12 cellular contexts compared by ENCODE assay signal in the genomic region with DNA sequence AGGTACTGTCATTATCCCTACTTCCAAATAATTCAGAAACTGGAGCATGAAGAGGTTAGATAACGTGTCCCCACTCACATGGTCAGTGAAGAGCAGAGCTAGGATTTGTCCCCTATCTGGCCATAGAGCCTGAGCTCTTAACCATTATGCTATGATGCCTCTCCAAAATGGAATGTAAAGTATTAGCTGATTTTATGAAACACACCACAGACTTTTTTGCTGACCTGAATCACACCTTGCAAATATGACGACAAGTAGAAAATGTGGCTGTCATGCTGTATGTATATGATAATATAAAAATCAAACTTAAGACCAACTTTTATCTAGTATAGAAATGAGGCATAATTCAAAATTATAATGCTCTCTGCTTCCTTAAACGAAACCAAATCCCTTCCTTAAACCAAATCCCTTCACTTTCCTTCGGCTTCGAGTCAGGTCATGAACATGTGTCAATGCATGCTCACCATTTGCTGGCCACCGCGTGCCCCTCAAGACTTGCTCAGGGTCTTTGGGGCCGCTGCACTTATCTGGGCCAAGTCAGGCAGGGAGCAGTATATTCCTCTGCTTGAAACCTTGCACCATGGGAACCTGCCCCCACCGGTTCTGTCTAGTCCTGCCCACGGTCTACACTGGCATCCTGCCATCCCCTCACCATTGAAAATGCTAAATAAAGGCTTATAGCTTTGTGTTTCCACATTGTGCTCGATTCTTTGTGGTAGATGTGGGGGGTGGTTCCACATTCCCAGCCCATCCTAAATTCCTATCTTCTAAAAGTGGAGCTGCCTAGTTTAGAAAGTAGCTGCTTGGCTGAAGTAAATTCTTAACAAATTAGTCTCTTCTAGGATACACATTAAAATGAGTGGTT. TPM values are rescaled to one million over a fixed set of nuclear protein-coding genes. Genes with fewer than 3 reads are reported as not detected.
DNase-seq lines count a peak whose midpoint lies in the region; ATAC-seq and TF ChIP-seq lines count a peak whose summit lies in the region.
"Had no signal": no experiment of that assay in that cellular context is flagged by ENCODE, and none has a peak within 500 bp of the region (broad histone marks: within the 10 kb centered on the region; RNA-seq: fewer than 3 reads in every experiment).

No MANE protein-coding gene starts in this region.

- H3K9ac ChIP-seq in KMS-11, result no peak overlapping the region

- no peaks in the 10 kb centered on the region for H4K20me1 ChIP-seq in KMS-11 (ENCODE audit: insufficient read depth)

- DNase-seq in DMS53 (lab: John Stamatoyannopoulos, UW) (peak; percentile 44), DMS53 treated with DMSO at 0.1 percent for 48 hours (lab: John Stamatoyannopoulos, UW; ENCODE audit: unreplicated experiment) (no peak), astrocyte of the spinal cord (ENCODE audit: low read depth, low spot score) (peak; percentile 11), neural crest cell (ENCODE audit: low read depth, low spot score) (no peak)
- DNase-seq: activated T-cell treated with anti-CD3 and anti-CD28 coated beads, Interleukin-2, amount 50 U/mL, for 72 hours; NCI-H187 had no signal

- peaks cover 41% of the 10 kb centered on the region for H3K4me1 ChIP-seq in KMS-11 (ENCODE audit: low read depth, poor library complexity, severe bottlenecking)

- H3K36me3 Mint-ChIP-seq in neural crest cell (ENCODE audit: low read depth), result no peaks in the 10 kb centered on the region

- ATAC-seq in GM18870 (IDR thresholded peaks at IDR 0.05; ENCODE audit: unreplicated experiment), result no peak
- no peak for ATAC-seq in GM18868 (IDR thresholded peaks at IDR 0.05; ENCODE audit: unreplicated experiment)
- ATAC-seq in HG03097 (IDR thresholded peaks at IDR 0.05; ENCODE audit: low FRiP score, unreplicated experiment), result no peak
- ATAC-seq: activated T-cell treated with anti-CD3 and anti-CD28 coated beads, Interleukin-2, amount 50 U/mL, for 72 hours; body of pancreas had no signal

- peaks cover 1% of the 10 kb centered on the region; the same call in 1 of the 2 replicates for H3K79me2 ChIP-seq in KMS-11 (ENCODE audit: insufficient read depth, low read depth)
- H3K79me2 ChIP-seq: hepatocyte had no signal

- H3K9me3 Mint-ChIP-seq in neural crest cell, result no peaks in the 10 kb centered on the region
- H3K9me3 Mint-ChIP-seq: activated T-cell treated with anti-CD3 and anti-CD28 coated beads, Interleukin-2, amount 50 U/mL, for 72 hours had no signal

- H3K27me3 ChIP-seq in KMS-11 (ENCODE audit: insufficient read depth, low read depth), result peaks cover 3% of the 10 kb centered on the region; the same call in 1 of the 2 replicates
- H3K27me3 ChIP-seq: body of pancreas had no signal

- peaks cover 33% of the 10 kb centered on the region for H3K4me1 Mint-ChIP-seq in neural crest cell

- no peak overlapping the region for H2AFZ ChIP-seq in KMS-11 (ENCODE audit: low read depth)

- TF ChIP-seq CTCF in KMS-11 (conservative IDR thresholded peaks at IDR 0.05; ENCODE audit: low read depth, low read length) (no peak), astrocyte of the spinal cord (IDR thresholded peaks at IDR 0.05; ENCODE audit: low read depth, low read length) (no peak), neural crest cell (conservative IDR thresholded peaks at IDR 0.05) (no peak)

- in situ Hi-C loops in astrocyte of the spinal cord (cut with HindIII; ENCODE audit: low sequenced_read_pairs), result no loop called here

- peak overlapping the region; percentile 91 for H3K4me3 Mint-ChIP-seq in neural crest cell

- no peaks in the 10 kb centered on the region for H3K36me3 ChIP-seq in KMS-11 (ENCODE audit: insufficient read depth)

- H3K4me3 ChIP-seq in KMS-11 (IDR thresholded peaks at IDR 0.05; ENCODE audit: insufficient read depth, low read depth, low read length) (no peak overlapping the region), astrocyte of the spinal cord (ENCODE audit: low read depth, low read length) (no peak overlapping the region)
- H3K4me3 ChIP-seq: body of pancreas, hepatocyte had no signal

- H3K27ac ChIP-seq in KMS-11, result no peak overlapping the region
- H3K27ac ChIP-seq: body of pancreas, hepatocyte had no signal

- H3K27me3 Mint-ChIP-seq in neural crest cell (ENCODE audit: low read depth), result peaks cover 30% of the 10 kb centered on the region

- H3K4me2 ChIP-seq in KMS-11, result peak overlapping the region; percentile 99; the same call in 1 of the 2 replicates

- no peak overlapping the region for H3K27ac Mint-ChIP-seq in neural crest cell (ENCODE audit: unreplicated experiment)
- H3K27ac Mint-ChIP-seq: activated T-cell treated with anti-CD3 and anti-CD28 coated beads, Interleukin-2, amount 50 U/mL, for 72 hours had no signal

RNA-seq across cellular contexts. Expression of gene TMCC2, which starts 1.6 kb away (rescaled TPM):
- total RNA-seq in neural crest cell, result 14.9 and 16.1 TPM in 2 replicates

RNA-seq across cellular contexts. Expression of gene DSTYK, which starts 14.6 kb away (rescaled TPM):
- total RNA-seq in neural crest cell, result 14.8 and 17.0 TPM in 2 replicates

Comparison
In these comparisons a context has a peak if more than half of its experiments do, and no peak if none do; other contexts are left out.
1. DNase-seq: peak in DMS53 (single experiment) and astrocyte of the spinal cord (single experiment); none in DMS53 treated with DMSO at 0.1 percent for 48 hours (single experiment) and neural crest cell (single experiment).